In genomic region chr5:139416651-139417050, GRCh38 we compare ENCODE assay signal across 12 cellular contexts. TPM values are rescaled to one million over a fixed set of nuclear protein-coding genes. Genes with fewer than 3 reads are reported as not detected.
DNase-seq lines count a peak whose midpoint lies in the region; ATAC-seq and TF ChIP-seq lines count a peak whose summit lies in the region.
"Had no signal": no experiment of that assay in that cellular context is flagged by ENCODE, and none has a peak within 500 bp of the region (broad histone marks: within the 10 kb centered on the region; RNA-seq: fewer than 3 reads in every experiment).

No MANE protein-coding gene starts in this region.

- H3K4me1 ChIP-seq in gastroesophageal sphincter: peaks cover 5 to 70% (median 30%) of the 10 kb centered on the region in 3 donors
- H3K4me1 ChIP-seq in thyroid gland: peaks cover 27 to 33% of the 10 kb centered on the region in 2 donors

- peaks cover 49% of the 10 kb centered on the region for H3K4me1 Mint-ChIP-seq in activated naive CD4-positive, alpha-beta T cell treated with anti-CD3 and anti-CD28 coated beads for 36 hours (ENCODE audit: low read depth)
- peaks cover 81% of the 10 kb centered on the region for H3K4me1 Mint-ChIP-seq in activated CD4-positive, alpha-beta memory T cell treated with anti-CD3 and anti-CD28 coated beads, Interleukin-2, amount 10 ng/mL, durations not matched to agents 7 days and 5 days

- H3K4me3 ChIP-seq in gastroesophageal sphincter: no peak overlapping the region
- H3K4me3 ChIP-seq in thyroid gland (replicated peaks in 1 of 3): no peak overlapping the region
- H3K4me3 ChIP-seq: spleen had no signal

- H3K36me3 ChIP-seq in gastroesophageal sphincter (peaks cover 0 to 44% of the 10 kb centered on the region in 2 donors), thyroid gland (no peaks in the 10 kb centered on the region)

- no peaks in the 10 kb centered on the region for H3K9me3 Mint-ChIP-seq in activated naive CD4-positive, alpha-beta T cell treated with anti-CD3 and anti-CD28 coated beads for 36 hours
- no peaks in the 10 kb centered on the region for H3K9me3 Mint-ChIP-seq in activated CD4-positive, alpha-beta memory T cell treated with anti-CD3 and anti-CD28 coated beads, Interleukin-2, amount 10 ng/mL, durations not matched to agents 7 days and 5 days
- H3K9me3 Mint-ChIP-seq: effector memory CD8-positive, alpha-beta T cell had no signal

- H3K27ac ChIP-seq in gastroesophageal sphincter (peak overlapping the region; percentile 3 to 82 (median 78)), thyroid gland (peak overlapping the region; percentile 47 to 67 (median 65))

- TF ChIP-seq EP300 in gastroesophageal sphincter (IDR thresholded peaks at IDR 0.05): no peak

- TF ChIP-seq CTCF in gastroesophageal sphincter (IDR thresholded peaks at IDR 0.05): no peak
- no peak for TF ChIP-seq CTCF in thyroid gland (IDR thresholded peaks at IDR 0.05)

- TF ChIP-seq POLR2A in gastroesophageal sphincter (IDR thresholded peaks at IDR 0.05) (no peak), thyroid gland (IDR thresholded peaks at IDR 0.05) (no peak)

- no peaks in the 10 kb centered on the region for H3K27me3 ChIP-seq in gastroesophageal sphincter
- H3K27me3 ChIP-seq in thyroid gland: no peaks in the 10 kb centered on the region
- H3K27me3 ChIP-seq: spleen had no signal

- ATAC-seq in gastroesophageal sphincter (no peak), GM18907 (IDR thresholded peaks at IDR 0.05; ENCODE audit: unreplicated experiment) (no peak)
- ATAC-seq: effector memory CD8-positive, alpha-beta T cell had no signal

- H3K4me3 Mint-ChIP-seq in activated naive CD4-positive, alpha-beta T cell treated with anti-CD3 and anti-CD28 coated beads for 36 hours: no peak overlapping the region
- H3K4me3 Mint-ChIP-seq in activated CD4-positive, alpha-beta memory T cell treated with anti-CD3 and anti-CD28 coated beads, Interleukin-2, amount 10 ng/mL, durations not matched to agents 7 days and 5 days: no peak overlapping the region
- H3K4me3 Mint-ChIP-seq: effector memory CD8-positive, alpha-beta T cell had no signal

- CTCF ChIA-PET in activated naive CD4-positive, alpha-beta T cell treated with anti-CD3 and anti-CD28 coated beads for 36 hours (lab: Charles Lee): interaction anchor here (0.7 to 4.5 kb wide), 8 partner anchors 8 to 349 kb away, joined by 3 to 38 read pairs (median 4); partner anchors contain the start of gene DNAJC18
- CTCF ChIA-PET in activated CD4-positive, alpha-beta memory T cell treated with anti-CD3 and anti-CD28 coated beads, Interleukin-2, amount 10 ng/mL, durations not matched to agents 7 days and 5 days (lab: Charles Lee): interaction anchor here (0.6 to 3.2 kb wide), 8 partner anchors 75 to 220 kb away, joined by 3 to 20 read pairs (median 4); partner anchors contain the start of gene PAIP2

- no peaks in the 10 kb centered on the region for H3K9me3 ChIP-seq in gastroesophageal sphincter
- H3K9me3 ChIP-seq in thyroid gland: no peaks in the 10 kb centered on the region
- H3K9me3 ChIP-seq: spleen had no signal

- H3K27me3 Mint-ChIP-seq in activated naive CD4-positive, alpha-beta T cell treated with anti-CD3 and anti-CD28 coated beads for 36 hours (ENCODE audit: low read depth): no peaks in the 10 kb centered on the region
- H3K27me3 Mint-ChIP-seq in activated CD4-positive, alpha-beta memory T cell treated with anti-CD3 and anti-CD28 coated beads, Interleukin-2, amount 10 ng/mL, durations not matched to agents 7 days and 5 days: no peaks in the 10 kb centered on the region
- H3K27me3 Mint-ChIP-seq: effector memory CD8-positive, alpha-beta T cell had no signal

- POLR2A ChIA-PET in activated CD4-positive, alpha-beta memory T cell treated with anti-CD3 and anti-CD28 coated beads, Interleukin-2, amount 10 ng/mL, durations not matched to agents 7 days and 5 days (lab: Charles Lee): interaction anchor here (0.7 to 11.1 kb wide), 12 partner anchors 13 to 146 kb away, joined by 3 to 137 read pairs (median 9); partner anchors contain the start of genes DNAJC18, MATR3, MZB1 and SLC23A1

- intact Hi-C loops in activated naive CD4-positive, alpha-beta T cell treated with anti-CD3 and anti-CD28 coated beads for 36 hours (cut with micrococcal nuclease): loop anchor here (5.0 kb wide), 1 partner anchor 331 kb away; no protein-coding TSS in a partner anchor
- intact Hi-C loops in thyroid gland (cut with DNase I): no loop called here

- H3K36me3 Mint-ChIP-seq in activated naive CD4-positive, alpha-beta T cell treated with anti-CD3 and anti-CD28 coated beads for 36 hours (ENCODE audit: low read depth): peaks cover 21% of the 10 kb centered on the region
- H3K36me3 Mint-ChIP-seq in activated CD4-positive, alpha-beta memory T cell treated with anti-CD3 and anti-CD28 coated beads, Interleukin-2, amount 10 ng/mL, durations not matched to agents 7 days and 5 days (ENCODE audit: low read depth): peaks cover 31% of the 10 kb centered on the region

- peak overlapping the region; percentile 85 for H3K27ac Mint-ChIP-seq in activated naive CD4-positive, alpha-beta T cell treated with anti-CD3 and anti-CD28 coated beads for 36 hours
- peak overlapping the region; percentile 93 for H3K27ac Mint-ChIP-seq in activated CD4-positive, alpha-beta memory T cell treated with anti-CD3 and anti-CD28 coated beads, Interleukin-2, amount 10 ng/mL, durations not matched to agents 7 days and 5 days
- H3K27ac Mint-ChIP-seq: effector memory CD8-positive, alpha-beta T cell had no signal

- DNase-seq in activated naive CD4-positive, alpha-beta T cell treated with anti-CD3 and anti-CD28 coated beads for 36 hours: no peak
- DNase-seq in activated naive CD4-positive, alpha-beta T cell treated with anti-CD3 and anti-CD28 coated beads, Interleukin-2, amount 50 U/mL, for 16 hours: no peak
- DNase-seq in activated CD4-positive, alpha-beta memory T cell treated with anti-CD3 and anti-CD28 coated beads, Interleukin-2, amount 10 ng/mL, durations not matched to agents 7 days and 5 days: no peak
- DNase-seq in thyroid gland: peak in 1 of 2 donors; percentile 10
- DNase-seq in amygdala (lab: John Stamatoyannopoulos, UW): no peak
- no peak for DNase-seq in stimulated activated CD4-positive, alpha-beta T cell treated with anti-CD3 and anti-CD28 coated beads, Interleukin-2, amount 100 ng/mL, for 24 hours
- DNase-seq: activated CD4-positive, CD25-positive, alpha-beta regulatory T cell treated with anti-CD3 and anti-CD28 coated beads, Interleukin-2, amount 50 U/mL, for 72 hours; effector memory CD8-positive, alpha-beta T cell; spleen had no signal

- WGBS in gastroesophageal sphincter (ENCODE audit: low coverage in 1 of 2), 2 donors: 33% methylated on average over 8 of the region's 9 CpGs; no CpG with 5 or more reads in 1 of the 2 donors
- 80% methylated on average over 9 of the region's 9 CpGs for WGBS in thyroid gland, 2 donors

RNA-seq across cellular contexts. Expression of gene SPATA24, which starts 12.8 kb away (rescaled TPM):
- total RNA-seq in activated naive CD4-positive, alpha-beta T cell treated with anti-CD3 and anti-CD28 coated beads for 36 hours: 1 to 10 TPM; 6.0 to 7.4 TPM
- total RNA-seq in activated CD4-positive, alpha-beta memory T cell treated with anti-CD3 and anti-CD28 coated beads, Interleukin-2, amount 10 ng/mL, durations not matched to agents 7 days and 5 days: 1 to 10 TPM; 9.4 to 9.5 TPM
- 10 to 100 TPM in 2 of 4 donors, 1 to 10 TPM in 2; 1.5 to 13.5 (median 6.3) TPM for total RNA-seq in gastroesophageal sphincter
- 10 to 100 TPM in 1 of 4 donors, 1 to 10 TPM in 3; 6.5 to 14.2 (median 7.3) TPM for total RNA-seq in thyroid gland

RNA-seq across cellular contexts. Expression of gene PROB1, which starts 21.7 kb away (rescaled TPM):
- total RNA-seq in activated naive CD4-positive, alpha-beta T cell treated with anti-CD3 and anti-CD28 coated beads for 36 hours: 1 to 10 TPM; 1.1 to 1.2 TPM
- 1 to 10 TPM; 5.5 TPM for total RNA-seq in activated CD4-positive, alpha-beta memory T cell treated with anti-CD3 and anti-CD28 coated beads, Interleukin-2, amount 10 ng/mL, durations not matched to agents 7 days and 5 days
- total RNA-seq in gastroesophageal sphincter (1 to 10 TPM; 1.2 to 9.1 (median 4.1) TPM), thyroid gland (1 to 10 TPM; 1.6 to 4.2 (median 1.9) TPM)

RNA-seq across cellular contexts. Expression of gene DNAJC18, which starts 22.7 kb away (rescaled TPM):
- total RNA-seq in activated naive CD4-positive, alpha-beta T cell treated with anti-CD3 and anti-CD28 coated beads for 36 hours: 10 to 100 TPM; 18.1 to 18.8 TPM
- total RNA-seq in activated CD4-positive, alpha-beta memory T cell treated with anti-CD3 and anti-CD28 coated beads, Interleukin-2, amount 10 ng/mL, durations not matched to agents 7 days and 5 days: 10 to 100 TPM; 16.1 to 17.0 TPM
- total RNA-seq in gastroesophageal sphincter (10 to 100 TPM in 3 of 4 donors, 1 to 10 TPM in 1; 7.6 to 27.7 (median 14.5) TPM), thyroid gland (10 to 100 TPM in 3 of 4 donors, 1 to 10 TPM in 1; 7.9 to 21.0 (median 12.7) TPM)

RNA-seq across cellular contexts. Expression of gene MZB1, which starts 26.9 kb away (rescaled TPM):
- total RNA-seq in activated naive CD4-positive, alpha-beta T cell treated with anti-CD3 and anti-CD28 coated beads for 36 hours: 1 to 10 TPM; 2.0 to 2.8 TPM
- 10 to 100 TPM; 48.1 TPM for total RNA-seq in activated CD4-positive, alpha-beta memory T cell treated with anti-CD3 and anti-CD28 coated beads, Interleukin-2, amount 10 ng/mL, durations not matched to agents 7 days and 5 days
- under 1 TPM in 1 of 4 donors, not detected in 3; 0.74 TPM for total RNA-seq in gastroesophageal sphincter
- total RNA-seq in thyroid gland: 1 to 10 TPM in 2 of 4 donors, not detected in 2; 1.1 to 6.0 TPM

RNA-seq across cellular contexts. Expression of gene SLC23A1, which starts 33.6 kb away (rescaled TPM):
- under 1 TPM in 1 of 2 experiments, not detected in 1; 0.62 TPM for total RNA-seq in activated naive CD4-positive, alpha-beta T cell treated with anti-CD3 and anti-CD28 coated beads for 36 hours
- 1 to 10 TPM; 1.0 to 1.8 TPM for total RNA-seq in activated CD4-positive, alpha-beta memory T cell treated with anti-CD3 and anti-CD28 coated beads, Interleukin-2, amount 10 ng/mL, durations not matched to agents 7 days and 5 days
- total RNA-seq in gastroesophageal sphincter (not detected), thyroid gland (not detected)
- total RNA-seq: glomerular endothelial cell had no signal
